7 cellular contexts compared by ENCODE assay signal in the genomic region with DNA sequence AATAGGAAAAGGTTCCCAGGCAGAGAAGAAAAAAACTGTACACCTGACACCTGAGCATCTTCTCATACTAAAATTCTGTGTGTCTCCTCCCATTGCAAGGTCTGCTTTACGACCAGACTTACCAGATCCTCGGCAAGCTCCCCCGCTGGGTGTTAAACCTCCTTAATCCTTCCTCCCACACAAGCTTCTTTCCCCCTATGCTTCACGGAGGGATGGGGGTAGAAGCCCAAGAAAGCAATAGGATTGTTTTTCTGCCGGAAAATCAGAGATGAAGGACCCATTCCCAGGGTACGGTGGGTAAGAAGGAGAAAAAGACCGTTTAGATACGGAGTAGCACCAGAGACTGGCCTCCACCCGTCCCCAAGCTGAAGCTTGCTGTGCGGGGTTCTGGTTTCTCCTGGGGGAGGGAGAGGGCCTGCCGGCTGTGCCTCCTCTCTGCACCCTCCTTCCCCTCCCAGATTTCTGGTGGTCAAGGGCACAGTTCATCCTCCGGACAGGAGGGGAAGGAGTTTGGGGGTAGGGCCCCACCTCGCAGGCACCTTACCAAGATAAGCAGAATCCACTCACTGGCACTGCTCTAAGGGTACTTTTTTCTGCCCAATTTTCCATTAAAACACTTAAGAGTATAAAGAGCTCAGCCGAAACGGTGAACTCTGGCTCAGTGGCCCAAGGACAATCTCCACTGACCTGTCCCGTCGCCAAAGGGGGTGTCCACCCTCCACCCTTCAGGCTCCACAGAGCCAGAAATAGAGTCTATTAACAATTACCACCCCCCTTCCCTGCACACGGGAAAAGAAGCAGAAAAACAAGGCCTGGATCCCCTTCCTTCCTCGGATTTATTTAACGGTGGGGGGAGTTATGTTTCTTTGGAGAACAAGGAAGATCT. TPM values are rescaled to one million over a fixed set of nuclear protein-coding genes. Genes with fewer than 3 reads are reported as not detected.
A peak's percentile ranks its signal among the peaks of the same experiment; 100 is the strongest.
DNase-seq lines count a peak whose midpoint lies in the region; ATAC-seq and TF ChIP-seq lines count a peak whose summit lies in the region.

No MANE protein-coding gene starts in this region.

- 0 to 1% (median 1%) methylated on average over 20 of the region's 20 CpGs for WGBS in ovary, 3 donors

- H3K9me3 ChIP-seq in ovary: no peaks in the 10 kb centered on the region

- peak overlapping the region; percentile 82 to 98 for H3K27ac ChIP-seq in ovary

- no peak for TF ChIP-seq POLR2A in ovary (IDR thresholded peaks at IDR 0.05)

- intact Hi-C loops in ovary (cut with DNase I): no loop called here

- H3K4me1 ChIP-seq in ovary (ENCODE audit: insufficient read depth): peaks cover 6% of the 10 kb centered on the region

- no peaks in the 10 kb centered on the region for H3K9me3 Mint-ChIP-seq in activated T-cell treated with anti-CD3 and anti-CD28 coated beads, Interleukin-2, amount 50 U/mL, for 24 hours

- TF ChIP-seq CTCF in GM12875 (IDR thresholded peaks at IDR 0.05; ENCODE audit: borderline replicate concordance, insufficient read depth, low read depth, low read length): no peak
- TF ChIP-seq CTCF in fibroblast of the aortic adventitia (IDR thresholded peaks at IDR 0.05; ENCODE audit: insufficient read depth, low read length): no peak
- TF ChIP-seq CTCF in ovary (IDR thresholded peaks at IDR 0.05): no peak
- TF ChIP-seq CTCF in omental fat pad (IDR thresholded peaks at IDR 0.05): no peak

- peaks cover 24% of the 10 kb centered on the region for H3K4me1 Mint-ChIP-seq in activated T-cell treated with anti-CD3 and anti-CD28 coated beads, Interleukin-2, amount 50 U/mL, for 24 hours (ENCODE audit: low read depth)

- peak overlapping the region; percentile 95 for H3K27ac Mint-ChIP-seq in activated T-cell treated with anti-CD3 and anti-CD28 coated beads, Interleukin-2, amount 50 U/mL, for 24 hours

- no peak for ATAC-seq in esophagus mucosa
- ATAC-seq in omental fat pad (ENCODE audit: low FRiP score): no peak

- H3K36me3 Mint-ChIP-seq in activated T-cell treated with anti-CD3 and anti-CD28 coated beads, Interleukin-2, amount 50 U/mL, for 24 hours (ENCODE audit: low read depth): peaks cover 69% of the 10 kb centered on the region

- no peaks in the 10 kb centered on the region for H3K36me3 ChIP-seq in ovary

- peak; percentile 16 for DNase-seq in NCI-H2107 (lab: John Stamatoyannopoulos, UW)
- DNase-seq in activated T-cell treated with anti-CD3 and anti-CD28 coated beads, Interleukin-2, amount 50 U/mL, for 24 hours: peak; percentile 52
- DNase-seq in fibroblast of the aortic adventitia (ENCODE audit: low read depth): peak; percentile 6
- peak in 4 of 5 donors; percentile 47 to 57 (median 55) for DNase-seq in ovary
- no peak for DNase-seq in omental fat pad (ENCODE audit: low spot score)

- peak overlapping the region; percentile 99 for H3K4me3 ChIP-seq in GM12875 (ENCODE audit: low read depth, low read length)
- H3K4me3 ChIP-seq in fibroblast of the aortic adventitia (ENCODE audit: low read depth, low read length): peak overlapping the region; percentile 95
- peak overlapping the region; percentile 94 for H3K4me3 ChIP-seq in ovary

- H3K27me3 Mint-ChIP-seq in activated T-cell treated with anti-CD3 and anti-CD28 coated beads, Interleukin-2, amount 50 U/mL, for 24 hours: no peaks in the 10 kb centered on the region

- peak overlapping the region; percentile 92 for H3K4me3 Mint-ChIP-seq in activated T-cell treated with anti-CD3 and anti-CD28 coated beads, Interleukin-2, amount 50 U/mL, for 24 hours

- TF ChIP-seq EP300 in ovary (IDR thresholded peaks at IDR 0.05): no peak

- no peaks in the 10 kb centered on the region for H3K27me3 ChIP-seq in ovary

RNA-seq across cellular contexts. Expression of a gene that starts 1.2 kb away (rescaled TPM):
- 25.4 and 40.1 TPM in 2 replicates for total RNA-seq in fibroblast of the aortic adventitia (ENCODE audit: low replicate concordance)
- 100 to 1,000 TPM in 1 of 7 donors, 10 to 100 TPM in 6; 24.0 to 110 (median 83.9) TPM for total RNA-seq in ovary
- 10 to 100 TPM; 22.8 to 40.3 TPM for polyA plus RNA-seq in ovary
- total RNA-seq in esophagus mucosa: 19.6 TPM
- total RNA-seq in omental fat pad: 100 to 1,000 TPM in 1 of 4 donors, 10 to 100 TPM in 3; 59.4 to 111 (median 64.1) TPM

RNA-seq across cellular contexts. Expression of a gene that starts 23.1 kb away (rescaled TPM):
- 34.6 and 35.7 TPM in 2 replicates for total RNA-seq in fibroblast of the aortic adventitia (ENCODE audit: low replicate concordance)
- total RNA-seq in ovary: 10 to 100 TPM; 27.3 to 44.2 (median 32.0) TPM
- polyA plus RNA-seq in ovary: 10 to 100 TPM; 36.8 to 55.3 TPM
- total RNA-seq in esophagus mucosa: 39.2 TPM
- 10 to 100 TPM; 35.2 to 46.8 (median 42.3) TPM for total RNA-seq in omental fat pad

RNA-seq across cellular contexts. Expression of a gene that starts 23.5 kb away (rescaled TPM):
- total RNA-seq in fibroblast of the aortic adventitia (ENCODE audit: low replicate concordance) (42.2 and 45.9 TPM in 2 replicates), ovary (10 to 100 TPM; 20.6 to 58.3 (median 50.7) TPM), esophagus mucosa (66.5 TPM), omental fat pad (100 to 1,000 TPM; 118 to 151 (median 131) TPM)
- polyA plus RNA-seq in ovary: 10 to 100 TPM; 32.3 to 99.1 TPM
